8 cellular contexts compared by ENCODE assay signal in genomic region chr16:15395631-15396508, GRCh38. TPM values are rescaled to one million over a fixed set of nuclear protein-coding genes. Genes with fewer than 3 reads are reported as not detected.
A peak's percentile ranks its signal among the peaks of the same experiment; 100 is the strongest.
DNase-seq lines count a peak whose midpoint lies in the region; ATAC-seq and TF ChIP-seq lines count a peak whose summit lies in the region.
"Not testable (repeated sequence)": the region's sequence is repeated elsewhere in the genome, so short reads cannot be mapped to it uniquely, and the experiment has no call there.

TSS of gene MPV17L (plus strand) at chr16:15395754. CDS start at chr16:15395898, 144 bp downstream.

- peak; percentile 27 to 43 for ATAC-seq in natural killer cell treated with Interleukin-12 subunit alpha and Interleukin-12 subunit beta and Interleukin-15 and Interleukin-18, amount 100 ng/mL, for 72 hours
- ATAC-seq in stimulated activated effector memory CD8-positive, alpha-beta T cell treated with anti-CD3 and anti-CD28 coated beads, Interleukin-12 subunit alpha, Interleukin-12 subunit beta, amount 100 ng/mL, for 72 hours: peak; percentile 42

- H3K27me3 Mint-ChIP-seq in activated naive CD8-positive, alpha-beta T cell: peaks cover 22% of the 10 kb centered on the region
- not testable (repeated sequence) for H3K27me3 Mint-ChIP-seq in endothelial cell (ENCODE audit: unreplicated experiment)
- peaks cover 12 to 18% of the 10 kb centered on the region in 2 donors for H3K27me3 Mint-ChIP-seq in natural killer cell treated with Interleukin-12 subunit alpha and Interleukin-12 subunit beta and Interleukin-15 and Interleukin-18, amount 100 ng/mL, for 72 hours

- not testable (repeated sequence) for H3K36me3 Mint-ChIP-seq in activated naive CD8-positive, alpha-beta T cell; endothelial cell (ENCODE audit: low read depth, unreplicated experiment); natural killer cell treated with Interleukin-12 subunit alpha and Interleukin-12 subunit beta and Interleukin-15 and Interleukin-18, amount 100 ng/mL, for 72 hours; stimulated activated effector memory CD8-positive, alpha-beta T cell treated with anti-CD3 and anti-CD28 coated beads, Interleukin-12 subunit alpha, Interleukin-12 subunit beta, amount 100 ng/mL, for 72 hours

- H3K9me3 ChIP-seq in iPS-20b (ENCODE audit: insufficient read depth, low read depth, low read length): not testable (repeated sequence)

- H3K4me1 ChIP-seq in iPS-20b (ENCODE audit: insufficient read depth, low read length): not testable (repeated sequence)

- not testable (repeated sequence) for H3K27me3 ChIP-seq in iPS-20b (ENCODE audit: insufficient read depth, low read length)

- H3K4me1 Mint-ChIP-seq in activated naive CD8-positive, alpha-beta T cell (ENCODE audit: low read depth); endothelial cell (ENCODE audit: unreplicated experiment); natural killer cell treated with Interleukin-12 subunit alpha and Interleukin-12 subunit beta and Interleukin-15 and Interleukin-18, amount 100 ng/mL, for 72 hours (ENCODE audit: low read depth in 2 of 2); stimulated activated effector memory CD8-positive, alpha-beta T cell treated with anti-CD3 and anti-CD28 coated beads, Interleukin-12 subunit alpha, Interleukin-12 subunit beta, amount 100 ng/mL, for 72 hours: not testable (repeated sequence)

- H3K4me3 Mint-ChIP-seq in activated naive CD8-positive, alpha-beta T cell: peak within 1 kb of the TSS; percentile 47
- peak within 1 kb of the TSS; percentile 51 for H3K4me3 Mint-ChIP-seq in endothelial cell (ENCODE audit: unreplicated experiment)
- not testable (repeated sequence) for H3K4me3 Mint-ChIP-seq in natural killer cell treated with Interleukin-12 subunit alpha and Interleukin-12 subunit beta and Interleukin-15 and Interleukin-18, amount 100 ng/mL, for 72 hours
- peak within 1 kb of the TSS; percentile 9 for H3K4me3 Mint-ChIP-seq in stimulated activated effector memory CD8-positive, alpha-beta T cell treated with anti-CD3 and anti-CD28 coated beads, Interleukin-12 subunit alpha, Interleukin-12 subunit beta, amount 100 ng/mL, for 72 hours

- not testable (repeated sequence) for H3K27ac Mint-ChIP-seq in activated naive CD8-positive, alpha-beta T cell; endothelial cell (ENCODE audit: unreplicated experiment); natural killer cell treated with Interleukin-12 subunit alpha and Interleukin-12 subunit beta and Interleukin-15 and Interleukin-18, amount 100 ng/mL, for 72 hours; stimulated activated effector memory CD8-positive, alpha-beta T cell treated with anti-CD3 and anti-CD28 coated beads, Interleukin-12 subunit alpha, Interleukin-12 subunit beta, amount 100 ng/mL, for 72 hours

- DNase-seq in AG09309 (ENCODE audit: low read depth); HFF-Myc (ENCODE audit: extremely low read depth, low read depth); natural killer cell treated with Interleukin-12 subunit alpha and Interleukin-12 subunit beta and Interleukin-15 and Interleukin-18, amount 100 ng/mL, for 72 hours (ENCODE audit: low spot score); stimulated activated effector memory CD8-positive, alpha-beta T cell treated with anti-CD3 and anti-CD28 coated beads, Interleukin-12 subunit alpha, Interleukin-12 subunit beta, amount 100 ng/mL, for 72 hours (ENCODE audit: low spot score in 2 of 2): not testable (repeated sequence)
- DNase-seq in NCI-H510A (lab: John Stamatoyannopoulos, UW) (peak; percentile 78), endothelial cell (ENCODE audit: low spot score) (peak; percentile 21)

- not testable (repeated sequence) for H3K27ac ChIP-seq in iPS-20b (ENCODE audit: low read length)

- H3K4me3 ChIP-seq in AG09309 (ENCODE audit: control insufficient read depth, low read depth, low read length) (peak within 1 kb of the TSS; percentile 42), HFF-Myc (replicated peaks; ENCODE audit: low read depth, low read length) (peak within 1 kb of the TSS; percentile 45), iPS-20b (ENCODE audit: low read length) (peak within 1 kb of the TSS; percentile 66; the same call in 1 of the 2 replicates)

- not testable (repeated sequence) for H3K36me3 ChIP-seq in iPS-20b (ENCODE audit: insufficient read depth, low read depth, low read length)

- not testable (repeated sequence) for H3K9me3 Mint-ChIP-seq in activated naive CD8-positive, alpha-beta T cell (ENCODE audit: low read depth); endothelial cell (ENCODE audit: unreplicated experiment); natural killer cell treated with Interleukin-12 subunit alpha and Interleukin-12 subunit beta and Interleukin-15 and Interleukin-18, amount 100 ng/mL, for 72 hours; stimulated activated effector memory CD8-positive, alpha-beta T cell treated with anti-CD3 and anti-CD28 coated beads, Interleukin-12 subunit alpha, Interleukin-12 subunit beta, amount 100 ng/mL, for 72 hours

- peak within 1 kb of the TSS; percentile 56; the same call in 1 of the 2 replicates for H3K9ac ChIP-seq in iPS-20b (ENCODE audit: low read depth, low read length)

- not testable (repeated sequence) for TF ChIP-seq CTCF in AG09309 (IDR thresholded peaks at IDR 0.05; ENCODE audit: control insufficient read depth, insufficient read depth, low read depth, low read length, missing control alignments); HFF-Myc (IDR thresholded peaks at IDR 0.05; ENCODE audit: low read depth, low read length, missing control alignments); endothelial cell (IDR thresholded peaks at IDR 0.05; ENCODE audit: unreplicated experiment)

RNA-seq across cellular contexts. Expression of gene MPV17L, which starts in this region (rescaled TPM):
- total RNA-seq in endothelial cell (ENCODE audit: unreplicated experiment): 0.26 TPM
- under 1 TPM; 0.08 to 0.38 TPM for total RNA-seq in natural killer cell treated with Interleukin-12 subunit alpha and Interleukin-12 subunit beta and Interleukin-15 and Interleukin-18, amount 100 ng/mL, for 72 hours

Comparison
In these comparisons a context has a peak if more than half of its experiments do, and no peak if none do; other contexts are left out.
1. Peak in DNase-seq in endothelial cell; RNA of the gene not detected or under 1 TPM.
2. Peak in ATAC-seq in natural killer cell treated with Interleukin-12 subunit alpha and Interleukin-12 subunit beta and Interleukin-15 and Interleukin-18, amount 100 ng/mL, for 72 hours; RNA of the gene not detected or under 1 TPM.